Comparison of ENCODE assay signal across 1 cellular context in the genomic region with DNA sequence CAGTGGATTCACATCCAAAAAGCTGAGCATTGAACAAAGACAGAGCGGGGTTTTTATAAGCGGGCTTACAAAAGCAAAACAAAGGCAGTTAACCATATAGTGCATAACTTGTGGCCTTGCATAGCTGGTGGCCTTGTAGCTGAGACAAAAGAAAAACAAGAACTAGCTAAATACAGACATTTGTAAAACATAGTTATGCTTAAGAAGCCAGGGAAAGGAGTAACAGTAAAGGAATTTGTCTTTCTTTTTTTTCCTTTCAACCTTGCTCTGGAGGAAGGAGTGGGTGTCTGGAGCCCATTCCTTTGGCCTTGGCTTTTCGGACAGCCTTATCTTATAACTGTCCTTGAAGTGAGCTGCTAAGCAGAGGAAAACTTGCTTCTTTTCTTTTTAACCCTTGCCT.
TF ChIP-seq lines count a peak whose summit lies in the region.

No MANE protein-coding gene starts in this region.

TF ChIP-seq in HepG2, 621 proteins besides CTCF, POLR2A, EP300 and RAD21:
- TF ChIP-seq ZNF652 (CRISPR knock-in tag; IDR thresholded peaks at IDR 0.05; ENCODE audit: borderline replicate concordance, low read depth), result peak; percentile 25; the same call in 1 of the 2 replicates
